ENCODE assay signal across 28 cellular contexts in the genomic region with DNA sequence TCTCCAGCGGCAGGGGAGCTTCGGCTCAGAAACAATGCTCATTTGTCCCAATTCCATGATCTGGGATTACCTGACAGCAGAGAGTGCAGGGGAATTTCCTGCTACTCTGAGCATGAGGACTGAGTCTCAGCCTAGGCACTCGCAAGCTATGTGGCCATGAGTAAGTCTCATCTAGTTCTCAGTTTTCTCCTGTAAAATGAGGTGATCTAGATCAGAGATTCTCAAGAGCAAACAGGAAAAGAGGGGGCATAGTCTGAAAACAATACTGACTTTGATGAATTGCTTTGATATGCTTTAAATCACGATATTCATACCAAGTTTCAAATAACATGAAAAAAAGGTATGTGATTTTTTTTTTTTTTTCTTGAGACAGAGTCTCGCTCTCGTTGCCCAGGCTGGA. TPM values are rescaled to one million over a fixed set of nuclear protein-coding genes. Genes with fewer than 3 reads are reported as not detected.
"Had no signal": no experiment of that assay in that cellular context is flagged by ENCODE, and none has a peak within 500 bp of the region (broad histone marks: within the 10 kb centered on the region; RNA-seq: fewer than 3 reads in every experiment).

No MANE protein-coding gene starts in this region.

- H3K27ac ChIP-seq: ascending aorta, breast epithelium, coronary artery, dorsolateral prefrontal cortex, VCaP had no signal

- H3K36me3 Mint-ChIP-seq: activated naive CD4-positive, alpha-beta T cell treated with anti-CD3 and anti-CD28 coated beads, Interleukin-2, amount 50 U/mL, for 72 hours had no signal

- H3K27me3 Mint-ChIP-seq: activated CD4-positive, alpha-beta memory T cell treated with anti-CD3 and anti-CD28 coated beads for 36 hours; activated CD4-positive, alpha-beta T cell treated with anti-CD3 and anti-CD28 coated beads, Interleukin-2, amount 10 ng/mL, durations not matched to agents 24 days and 14 days; activated CD8-positive, alpha-beta memory T cell treated with anti-CD3 and anti-CD28 coated beads, Interleukin-2, amount 10 ng/mL, durations not matched to agents 7 days and 5 days; activated naive CD4-positive, alpha-beta T cell treated with anti-CD3 and anti-CD28 coated beads, Interleukin-2, amount 10 ng/mL, durations not matched to agents 7 days and 5 days; activated naive CD8-positive, alpha-beta T cell treated with anti-CD3 and anti-CD28 coated beads, Interleukin-2, amount 10 ng/mL, durations not matched to agents 7 days and 5 days; activated T-helper 17 cell treated with anti-CD3 and anti-CD28 coated beads, Interleukin-2, amount 50 U/mL, for 72 hours; brain; central memory CD8-positive, alpha-beta T cell; dendritic cell treated with granulocyte-macrophage colony-stimulating factor and Interleukin-4, amounts not matched to agents 40 ng/mL and 50 ng/mL, for 4 days had no signal

- H3K4me3 Mint-ChIP-seq: activated CD4-positive, alpha-beta memory T cell treated with anti-CD3 and anti-CD28 coated beads for 36 hours; activated CD4-positive, alpha-beta T cell treated with anti-CD3 and anti-CD28 coated beads, Interleukin-2, amount 10 ng/mL, durations not matched to agents 24 days and 14 days; activated CD8-positive, alpha-beta memory T cell treated with anti-CD3 and anti-CD28 coated beads, Interleukin-2, amount 10 ng/mL, durations not matched to agents 7 days and 5 days; activated CD8-positive, alpha-beta T cell treated with anti-CD3 and anti-CD28 coated beads, Interleukin-2, amount 10 ng/mL, durations not matched to agents 7 days and 5 days; activated naive CD4-positive, alpha-beta T cell treated with anti-CD3 and anti-CD28 coated beads, Interleukin-2, amount 10 ng/mL, durations not matched to agents 7 days and 5 days; activated naive CD8-positive, alpha-beta T cell treated with anti-CD3 and anti-CD28 coated beads, Interleukin-2, amount 10 ng/mL, durations not matched to agents 7 days and 5 days; activated T-cell treated with anti-CD3 and anti-CD28 coated beads, Interleukin-2, amount 50 U/mL, for 4 hours; activated T-helper 17 cell treated with anti-CD3 and anti-CD28 coated beads, Interleukin-2, amount 50 U/mL, for 72 hours; brain; central memory CD8-positive, alpha-beta T cell; dendritic cell treated with granulocyte-macrophage colony-stimulating factor and Interleukin-4, amounts not matched to agents 40 ng/mL and 50 ng/mL, for 4 days; endodermal cell; WTC11 had no signal

- H3K36me3 ChIP-seq: breast epithelium had no signal

- H3K4me1 Mint-ChIP-seq: activated CD8-positive, alpha-beta memory T cell treated with anti-CD3 and anti-CD28 coated beads, Interleukin-2, amount 10 ng/mL, durations not matched to agents 7 days and 5 days; activated naive CD8-positive, alpha-beta T cell treated with anti-CD3 and anti-CD28 coated beads, Interleukin-2, amount 10 ng/mL, durations not matched to agents 7 days and 5 days; activated T-helper 17 cell treated with anti-CD3 and anti-CD28 coated beads, Interleukin-2, amount 50 U/mL, for 72 hours; brain; endodermal cell; WTC11 had no signal

- DNase-seq: activated CD4-positive, alpha-beta memory T cell treated with anti-CD3 and anti-CD28 coated beads for 36 hours; activated CD4-positive, alpha-beta T cell treated with anti-CD3 and anti-CD28 coated beads, Interleukin-2, amount 10 ng/mL, durations not matched to agents 24 days and 14 days; activated CD8-positive, alpha-beta memory T cell treated with anti-CD3 and anti-CD28 coated beads, Interleukin-2, amount 10 ng/mL, durations not matched to agents 7 days and 5 days; activated CD8-positive, alpha-beta memory T cell treated with anti-CD3 and anti-CD28 coated beads, Interleukin-2, amount 50 U/mL, for 4 hours; activated CD8-positive, alpha-beta T cell treated with anti-CD3 and anti-CD28 coated beads, Interleukin-2, amount 10 ng/mL, durations not matched to agents 7 days and 5 days; activated effector memory CD4-positive, alpha-beta T cell treated with anti-CD3 and anti-CD28 coated beads, Interleukin-2, amount 50 U/mL, for 16 hours; activated naive CD4-positive, alpha-beta T cell treated with anti-CD3 and anti-CD28 coated beads, Interleukin-2, amount 10 ng/mL, durations not matched to agents 7 days and 5 days; activated naive CD8-positive, alpha-beta T cell treated with anti-CD3 and anti-CD28 coated beads, Interleukin-2, amount 10 ng/mL, durations not matched to agents 7 days and 5 days; activated T-cell treated with anti-CD3 and anti-CD28 coated beads, Interleukin-2, amount 50 U/mL, for 4 hours; dorsolateral prefrontal cortex; effector memory CD4-positive, alpha-beta T cell; endodermal cell; foreskin fibroblast; head of caudate nucleus; hippocampal formation; T-helper 1 cell; T-helper 2 cell had no signal

- ATAC-seq: activated CD8-positive, alpha-beta memory T cell treated with anti-CD3 and anti-CD28 coated beads, Interleukin-2, amount 10 ng/mL, durations not matched to agents 7 days and 5 days; activated CD8-positive, alpha-beta T cell treated with anti-CD3 and anti-CD28 coated beads, Interleukin-2, amount 10 ng/mL, durations not matched to agents 7 days and 5 days; activated T-cell treated with anti-CD3 and anti-CD28 coated beads, Interleukin-2, amount 50 U/mL, for 4 hours; activated T-helper 17 cell treated with anti-CD3 and anti-CD28 coated beads, Interleukin-2, amount 50 U/mL, for 72 hours; WTC11 had no signal

- H3K27ac Mint-ChIP-seq: activated CD4-positive, alpha-beta memory T cell treated with anti-CD3 and anti-CD28 coated beads for 36 hours; activated CD4-positive, alpha-beta T cell treated with anti-CD3 and anti-CD28 coated beads, Interleukin-2, amount 10 ng/mL, durations not matched to agents 24 days and 14 days; activated CD8-positive, alpha-beta memory T cell treated with anti-CD3 and anti-CD28 coated beads, Interleukin-2, amount 10 ng/mL, durations not matched to agents 7 days and 5 days; activated CD8-positive, alpha-beta T cell treated with anti-CD3 and anti-CD28 coated beads, Interleukin-2, amount 10 ng/mL, durations not matched to agents 7 days and 5 days; activated naive CD4-positive, alpha-beta T cell treated with anti-CD3 and anti-CD28 coated beads, Interleukin-2, amount 10 ng/mL, durations not matched to agents 7 days and 5 days; activated naive CD8-positive, alpha-beta T cell treated with anti-CD3 and anti-CD28 coated beads, Interleukin-2, amount 10 ng/mL, durations not matched to agents 7 days and 5 days; activated T-helper 17 cell treated with anti-CD3 and anti-CD28 coated beads, Interleukin-2, amount 50 U/mL, for 72 hours; dendritic cell treated with granulocyte-macrophage colony-stimulating factor and Interleukin-4, amounts not matched to agents 40 ng/mL and 50 ng/mL, for 4 days; endodermal cell; WTC11 had no signal

- H3K9me3 Mint-ChIP-seq: activated CD4-positive, alpha-beta memory T cell treated with anti-CD3 and anti-CD28 coated beads for 36 hours; activated CD4-positive, alpha-beta T cell treated with anti-CD3 and anti-CD28 coated beads, Interleukin-2, amount 10 ng/mL, durations not matched to agents 24 days and 14 days; activated naive CD4-positive, alpha-beta T cell treated with anti-CD3 and anti-CD28 coated beads, Interleukin-2, amount 10 ng/mL, durations not matched to agents 7 days and 5 days; activated naive CD4-positive, alpha-beta T cell treated with anti-CD3 and anti-CD28 coated beads, Interleukin-2, amount 50 U/mL, for 72 hours; activated naive CD8-positive, alpha-beta T cell treated with anti-CD3 and anti-CD28 coated beads, Interleukin-2, amount 10 ng/mL, durations not matched to agents 7 days and 5 days; activated T-cell treated with anti-CD3 and anti-CD28 coated beads, Interleukin-2, amount 50 U/mL, for 4 hours; activated T-helper 17 cell treated with anti-CD3 and anti-CD28 coated beads, Interleukin-2, amount 50 U/mL, for 72 hours; brain; central memory CD8-positive, alpha-beta T cell; dendritic cell treated with granulocyte-macrophage colony-stimulating factor and Interleukin-4, amounts not matched to agents 40 ng/mL and 50 ng/mL, for 4 days; endodermal cell had no signal

- H3K27me3 ChIP-seq: ascending aorta, breast epithelium, dorsolateral prefrontal cortex had no signal

- H3K4me3 ChIP-seq: ascending aorta, breast epithelium, coronary artery, dorsolateral prefrontal cortex had no signal

- H3K9me3 ChIP-seq: ascending aorta, breast epithelium had no signal

RNA-seq across cellular contexts. Expression of gene TSSK3, which starts 24.7 kb away (rescaled TPM):
- total RNA-seq: epithelial cell of proximal tubule had no signal
